Comparison of ENCODE assay signal across 9 cellular contexts in the genomic region with DNA sequence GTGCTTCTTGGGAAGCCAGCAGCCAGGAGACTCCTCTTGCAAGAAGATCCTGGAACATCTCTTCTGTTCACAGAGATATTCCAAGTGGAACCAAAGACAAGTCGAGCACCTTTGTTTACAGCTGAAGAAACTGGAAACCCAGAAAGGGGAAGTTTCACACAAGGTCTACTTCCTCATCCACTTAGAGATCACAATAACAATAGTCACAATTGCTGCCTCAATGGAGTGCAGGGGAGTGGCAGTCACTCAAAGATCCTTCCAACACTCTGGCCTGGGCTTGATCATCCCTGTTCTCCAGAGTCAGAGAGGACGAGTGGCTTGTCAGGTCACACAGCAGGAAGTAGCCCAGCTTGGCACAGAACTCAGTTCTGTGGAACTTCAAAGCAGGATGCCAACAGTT. TPM values are rescaled to one million over a fixed set of nuclear protein-coding genes. Genes with fewer than 3 reads are reported as not detected.
A peak's percentile ranks its signal among the peaks of the same experiment; 100 is the strongest.
DNase-seq lines count a peak whose midpoint lies in the region; ATAC-seq and TF ChIP-seq lines count a peak whose summit lies in the region.
"Had no signal": no experiment of that assay in that cellular context is flagged by ENCODE, and none has a peak within 500 bp of the region (broad histone marks: within the 10 kb centered on the region; RNA-seq: fewer than 3 reads in every experiment).

No MANE protein-coding gene starts in this region.

- H2AK9ac ChIP-seq in IMR-90 (replicated peaks; ENCODE audit: low read depth, low read length, poor library complexity), result no peak overlapping the region

- H3K18ac ChIP-seq in IMR-90 (ENCODE audit: low read depth, low read length), result no peak overlapping the region

- H3K79me1 ChIP-seq in IMR-90 (ENCODE audit: low read depth in 1 of 2, low read length in 2 of 2), result no peaks in the 10 kb centered on the region

- no peaks in the 10 kb centered on the region for H3K36me3 ChIP-seq in IMR-90 (ENCODE audit: control insufficient read depth, insufficient read depth, low read length)
- no peaks in the 10 kb centered on the region for H3K36me3 ChIP-seq in colonic mucosa

- H3K4me1 ChIP-seq in IMR-90 (ENCODE audit: control insufficient read depth, insufficient read depth, low read length) (peaks cover 7% of the 10 kb centered on the region), colonic mucosa (no peaks in the 10 kb centered on the region)

- H2BK5ac ChIP-seq in IMR-90 (ENCODE audit: low read depth, low read length, poor library complexity, severe bottlenecking), result no peak overlapping the region

- POLR2A ChIA-PET in IMR-90 (lab: Charles Lee; ENCODE audit: unreplicated experiment), result no interaction called here

- no peak for TF ChIP-seq POLR2A in IMR-90 (IDR thresholded peaks at IDR 0.05; ENCODE audit: low read depth, low read length)

- no peak overlapping the region for H4K8ac ChIP-seq in IMR-90 (ENCODE audit: low read depth in 2 of 2, low read length in 2 of 2)

- TF ChIP-seq CTCF in GM12864 (IDR thresholded peaks at IDR 0.05; ENCODE audit: low read depth, low read length, missing control alignments) (no peak), IMR-90 (conservative IDR thresholded peaks at IDR 0.05; ENCODE audit: low read depth, low read length) (no peak), colonic mucosa (IDR thresholded peaks at IDR 0.05) (no peak)

- peak overlapping the region; percentile 79 for H2AFZ ChIP-seq in IMR-90 (replicated peaks; ENCODE audit: low read length, poor library complexity)

- H3K4me2 ChIP-seq in IMR-90 (ENCODE audit: low read depth, low read length), result no peak overlapping the region

- CTCF ChIA-PET in IMR-90 (lab: Yijun Ruan, JAX), result no interaction called here

- H4K20me1 ChIP-seq in IMR-90 (ENCODE audit: insufficient read depth, low read length), result no peaks in the 10 kb centered on the region

- dilution Hi-C loops in IMR-90 (cut with HindIII; ENCODE audit: low sequenced_read_pairs, unreplicated experiment), result no loop called here

- ATAC-seq in GM21526 (IDR thresholded peaks at IDR 0.05; ENCODE audit: low FRiP score, unreplicated experiment), result peak; percentile 71
- ATAC-seq in IMR-90 (ENCODE audit: low read depth), result no peak

- DNase-seq in GM12864 (ENCODE audit: low read depth) (peak; percentile 58), IMR-90 (no peak), colonic mucosa (peak; percentile 31), NCI-H524 (lab: John Stamatoyannopoulos, UW) (no peak), foreskin melanocyte (no peak)
- DNase-seq in stimulated activated CD4-positive, alpha-beta T cell treated with anti-CD3 and anti-CD28 coated beads, Interleukin-12 subunit alpha, Interleukin-12 subunit beta, amount 100 ng/mL, for 4 hours, result no peak
- DNase-seq in stimulated activated CD8-positive, alpha-beta memory T cell treated with anti-CD3 and anti-CD28 coated beads, Interleukin-4, amount 100 ng/mL, for 48 hours, result no peak
- DNase-seq: kidney glomerular epithelial cell had no signal

- no peak overlapping the region for H2BK15ac ChIP-seq in IMR-90 (ENCODE audit: low read depth, low read length)

- no peak overlapping the region for H2BK20ac ChIP-seq in IMR-90 (ENCODE audit: low read depth, low read length)

- in situ Hi-C loops in IMR-90 (cut with MboI; ENCODE audit: low sequenced_read_pairs), result no loop called here

- BruUV-seq in IMR-90 (replicated peaks; lab: Mats Ljungman, UMichigan), result no TSS peak

- H3K4ac ChIP-seq in IMR-90 (ENCODE audit: low read depth, low read length), result peak overlapping the region; percentile 35; the same call in 1 of the 2 replicates

- WGBS in IMR-90 (ENCODE audit: extremely low coverage in 2 of 2, insufficient read length in 1 of 2), 2 experiments, result 67% methylated on average over 1 of the region's 2 CpGs; no CpG with 5 or more reads in 1 of the 2 experiments

- H3K23ac ChIP-seq in IMR-90 (ENCODE audit: low read depth, low read length), result no peak overlapping the region

- intact Hi-C loops in IMR-90 (cut with micrococcal nuclease), result no loop called here
- intact Hi-C loops in colonic mucosa (cut with DNase I), result no loop called here

- H2BK120ac ChIP-seq in IMR-90 (ENCODE audit: low read depth, low read length), result 0 out of 2 replicates have a peak overlapping the region, but pooled peaks have one; percentile 25

- TF ChIP-seq RAD21 in IMR-90 (IDR thresholded peaks at IDR 0.05; ENCODE audit: low read length), result no peak

- no peak overlapping the region; the same call in 1 of the 2 replicates for H4K91ac ChIP-seq in IMR-90 (ENCODE audit: insufficient read depth, low read depth, low read length)

- peak overlapping the region; percentile 29; the same call in 1 of the 2 replicates for H3K14ac ChIP-seq in IMR-90 (replicated peaks; ENCODE audit: low read depth, low read length)

- peaks cover 12% of the 10 kb centered on the region for H3K9me1 ChIP-seq in IMR-90 (ENCODE audit: insufficient read depth, low read length)

- H3K27me3 ChIP-seq in IMR-90 (ENCODE audit: control insufficient read depth, insufficient read depth, low read length) (no peaks in the 10 kb centered on the region), colonic mucosa (no peaks in the 10 kb centered on the region)

- H3K27ac ChIP-seq in IMR-90 (ENCODE audit: insufficient read depth, low read length) (no peak overlapping the region), colonic mucosa (no peak overlapping the region)

- H3K56ac ChIP-seq in IMR-90 (ENCODE audit: extremely low read depth, insufficient read depth, low read length), result no peak overlapping the region

- no peak overlapping the region for H3K9ac ChIP-seq in IMR-90 (ENCODE audit: low read depth, low read length)
- H3K9ac ChIP-seq in colonic mucosa (ENCODE audit: low read depth in 2 of 2, low read length in 2 of 2), result peak overlapping the region in 1 of 2 donors; percentile 46

- H3K4me3 ChIP-seq in GM12864 (ENCODE audit: low read depth, low read length) (no peak overlapping the region), IMR-90 (ENCODE audit: insufficient read depth, low read depth, low read length) (no peak overlapping the region), colonic mucosa (no peak overlapping the region)

- no peak overlapping the region for H2AK5ac ChIP-seq in IMR-90 (ENCODE audit: low read depth, low read length)

- no peak overlapping the region for H4K5ac ChIP-seq in IMR-90 (ENCODE audit: low read depth, low read length)

- H3K9me3 ChIP-seq in IMR-90 (ENCODE audit: control insufficient read depth, insufficient read depth, low read length) (no peaks in the 10 kb centered on the region), colonic mucosa (no peaks in the 10 kb centered on the region)

TF ChIP-seq in IMR-90, 13 proteins besides CTCF, POLR2A, EP300 and RAD21:
- TF ChIP-seq MAZ (IDR thresholded peaks at IDR 0.05; ENCODE audit: borderline replicate concordance, low read depth, low read length) (no peak), RCOR1 (IDR thresholded peaks at IDR 0.05; ENCODE audit: insufficient replicate concordance, low read length) (no peak), CHD1 (IDR thresholded peaks at IDR 0.05; ENCODE audit: low read depth, low read length) (no peak), MXI1 (IDR thresholded peaks at IDR 0.05; ENCODE audit: borderline replicate concordance, low read depth, low read length) (no peak), FOS (IDR thresholded peaks at IDR 0.05; ENCODE audit: low read depth, low read length) (no peak), SMC3 (IDR thresholded peaks at IDR 0.05; ENCODE audit: low read depth, low read length) (no peak), MAFK (IDR thresholded peaks at IDR 0.05; ENCODE audit: low read depth, low read length) (no peak), NFE2L2 (IDR thresholded peaks at IDR 0.05; ENCODE audit: low read depth, low read length) (no peak), BHLHE40 (IDR thresholded peaks at IDR 0.05; ENCODE audit: low read depth, low read length) (no peak), RFX5 (IDR thresholded peaks at IDR 0.05; ENCODE audit: low read depth, low read length) (no peak), CEBPB (IDR thresholded peaks at IDR 0.05; ENCODE audit: low read depth, low read length) (no peak)
- TF ChIP-seq, protein P1, sequence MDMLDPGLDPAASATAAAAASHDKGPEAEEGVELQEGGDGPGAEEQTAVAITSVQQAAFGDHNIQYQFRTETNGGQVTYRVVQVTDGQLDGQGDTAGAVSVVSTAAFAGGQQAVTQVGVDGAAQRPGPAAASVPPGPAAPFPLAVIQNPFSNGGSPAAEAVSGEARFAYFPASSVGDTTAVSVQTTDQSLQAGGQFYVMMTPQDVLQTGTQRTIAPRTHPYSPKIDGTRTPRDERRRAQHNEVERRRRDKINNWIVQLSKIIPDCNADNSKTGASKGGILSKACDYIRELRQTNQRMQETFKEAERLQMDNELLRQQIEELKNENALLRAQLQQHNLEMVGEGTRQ (IDR thresholded peaks at IDR 0.05; ENCODE audit: low read depth, low read length), result no peak
- TF ChIP-seq, protein P2, sequence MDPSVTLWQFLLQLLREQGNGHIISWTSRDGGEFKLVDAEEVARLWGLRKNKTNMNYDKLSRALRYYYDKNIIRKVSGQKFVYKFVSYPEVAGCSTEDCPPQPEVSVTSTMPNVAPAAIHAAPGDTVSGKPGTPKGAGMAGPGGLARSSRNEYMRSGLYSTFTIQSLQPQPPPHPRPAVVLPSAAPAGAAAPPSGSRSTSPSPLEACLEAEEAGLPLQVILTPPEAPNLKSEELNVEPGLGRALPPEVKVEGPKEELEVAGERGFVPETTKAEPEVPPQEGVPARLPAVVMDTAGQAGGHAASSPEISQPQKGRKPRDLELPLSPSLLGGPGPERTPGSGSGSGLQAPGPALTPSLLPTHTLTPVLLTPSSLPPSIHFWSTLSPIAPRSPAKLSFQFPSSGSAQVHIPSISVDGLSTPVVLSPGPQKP (IDR thresholded peaks at IDR 0.05; ENCODE audit: borderline replicate concordance, low read depth, low read length), result no peak
TF ChIP-seq in IMR-90: peak in this region for 0.

RNA-seq across cellular contexts. Expression of a gene that starts 46.9 kb away (rescaled TPM):
- total RNA-seq in IMR-90 (2012; rRNA removed) (16.9 and 17.7 TPM in 2 replicates), colonic mucosa (10 to 100 TPM; 19.7 to 27.9 TPM)
- polyA plus RNA-seq in IMR-90 (2012; rRNA removed), result 8.8 and 10.3 TPM in 2 replicates
- 6.3 and 10.9 TPM in 2 replicates for polyA plus RNA-seq in IMR-90 (2012; cell fraction: cytosol; rRNA removed)
- 8.6 and 22.7 TPM in 2 replicates for polyA plus RNA-seq in IMR-90 (2012; cell fraction: nucleus; rRNA removed; ENCODE audit: low replicate concordance)

Comparison
In these comparisons a context has a peak if more than half of its experiments do, and no peak if none do; other contexts are left out.
1. DNase-seq: peak in GM12864 (single experiment) and colonic mucosa (single experiment); none in IMR-90 (single experiment), stimulated activated CD4-positive, alpha-beta T cell treated with anti-CD3 and anti-CD28 coated beads, Interleukin-12 subunit alpha, Interleukin-12 subunit beta, amount 100 ng/mL, for 4 hours (single experiment), NCI-H524 (0 of 2), stimulated activated CD8-positive, alpha-beta memory T cell treated with anti-CD3 and anti-CD28 coated beads, Interleukin-4, amount 100 ng/mL, for 48 hours (single experiment) and foreskin melanocyte (single experiment).